8 cellular contexts compared by ENCODE assay signal in genomic region chr6:159168536-159169192, GRCh38. TPM values are rescaled to one million over a fixed set of nuclear protein-coding genes. Genes with fewer than 3 reads are reported as not detected.
DNase-seq lines count a peak whose midpoint lies in the region; ATAC-seq and TF ChIP-seq lines count a peak whose summit lies in the region.

No MANE protein-coding gene starts in this region.

- H3K36me3 ChIP-seq in sigmoid colon, result no peaks in the 10 kb centered on the region

- WGBS in right cardiac atrium, result 3% methylated on average over 43 of the region's 43 CpGs
- WGBS in sigmoid colon, 2 donors, result 5 to 8% methylated on average over 43 of the region's 43 CpGs

- no peak overlapping the region for H3K27ac ChIP-seq in right cardiac atrium (ENCODE audit: low read length)
- H3K27ac ChIP-seq in sigmoid colon, result peak overlapping the region in 3 of 4 donors; percentile 42 to 57 (median 56)

- H3K9me3 Mint-ChIP-seq in activated naive CD4-positive, alpha-beta T cell treated with anti-CD3 and anti-CD28 coated beads for 36 hours, result no peaks in the 10 kb centered on the region
- H3K9me3 Mint-ChIP-seq in activated CD8-positive, alpha-beta T cell treated with anti-CD3 and anti-CD28 coated beads for 36 hours, result no peaks in the 10 kb centered on the region

- no peaks in the 10 kb centered on the region for H3K9me3 ChIP-seq in right cardiac atrium (ENCODE audit: control insufficient read depth, low read length)
- H3K9me3 ChIP-seq in sigmoid colon, result no peaks in the 10 kb centered on the region

- peaks cover 71% of the 10 kb centered on the region for H3K27me3 Mint-ChIP-seq in activated naive CD4-positive, alpha-beta T cell treated with anti-CD3 and anti-CD28 coated beads for 36 hours (ENCODE audit: low read depth)
- peaks cover 74% of the 10 kb centered on the region for H3K27me3 Mint-ChIP-seq in activated CD8-positive, alpha-beta T cell treated with anti-CD3 and anti-CD28 coated beads for 36 hours

- TF ChIP-seq EP300 in sigmoid colon (IDR thresholded peaks at IDR 0.05), result no peak

- POLR2A ChIA-PET in activated CD8-positive, alpha-beta T cell treated with anti-CD3 and anti-CD28 coated beads for 36 hours (lab: Charles Lee), result no interaction called here

- H3K27me3 ChIP-seq in right cardiac atrium (ENCODE audit: control insufficient read depth, insufficient read depth) (no peaks in the 10 kb centered on the region), sigmoid colon (peaks cover 0 to 75% (median 31%) of the 10 kb centered on the region in 3 donors)

- TF ChIP-seq CTCF in activated CD8-positive, alpha-beta T cell treated with anti-CD3 and anti-CD28 coated beads for 36 hours (IDR thresholded peaks at IDR 0.05), result peak; percentile 36
- TF ChIP-seq CTCF in sigmoid colon (IDR thresholded peaks at IDR 0.05), result peak in 1 of 4 experiments; percentile 1

- H3K4me3 ChIP-seq in right cardiac atrium (ENCODE audit: low read length) (peak overlapping the region; percentile 36), sigmoid colon (peak overlapping the region; percentile 7 to 53 (median 42))

- intact Hi-C loops in activated naive CD4-positive, alpha-beta T cell treated with anti-CD3 and anti-CD28 coated beads for 36 hours (cut with micrococcal nuclease), result no loop called here
- intact Hi-C loops in activated CD8-positive, alpha-beta T cell treated with anti-CD3 and anti-CD28 coated beads for 36 hours (cut with micrococcal nuclease), result no loop called here
- intact Hi-C loops in right cardiac atrium (cut with DNase I) (no loop called here), sigmoid colon (cut with DNase I) (loop anchor here (2.0 kb wide), 1 partner anchor 482 kb away; no protein-coding TSS in a partner anchor)

- ATAC-seq in activated CD8-positive, alpha-beta T cell treated with anti-CD3 and anti-CD28 coated beads for 36 hours, result peak; percentile 11
- ATAC-seq in right cardiac atrium, result peak; percentile 74 to 77
- ATAC-seq in HG03469 (IDR thresholded peaks at IDR 0.05; ENCODE audit: unreplicated experiment), result no peak
- no peak for ATAC-seq in HG02610 (IDR thresholded peaks at IDR 0.05; ENCODE audit: unreplicated experiment)

- H3K4me1 ChIP-seq in right cardiac atrium (ENCODE audit: control insufficient read depth, insufficient read depth, low read length) (no peaks in the 10 kb centered on the region), sigmoid colon (peaks cover 0 to 25% (median 17%) of the 10 kb centered on the region in 4 donors)

- DNase-seq in activated naive CD4-positive, alpha-beta T cell treated with anti-CD3 and anti-CD28 coated beads for 36 hours, result peak; percentile 9
- no peak for DNase-seq in activated naive CD4-positive, alpha-beta T cell treated with Interleukin-2 at 50 U/mL for 16 hours
- no peak for DNase-seq in activated CD8-positive, alpha-beta T cell treated with anti-CD3 and anti-CD28 coated beads for 36 hours
- peak; percentile 54 to 80 (median 77) for DNase-seq in right cardiac atrium
- DNase-seq in sigmoid colon, result peak; percentile 85
- no peak for DNase-seq in globus pallidus (ENCODE audit: low spot score)

- H3K36me3 Mint-ChIP-seq in activated naive CD4-positive, alpha-beta T cell treated with anti-CD3 and anti-CD28 coated beads for 36 hours (ENCODE audit: low read depth), result no peaks in the 10 kb centered on the region
- H3K36me3 Mint-ChIP-seq in activated CD8-positive, alpha-beta T cell treated with anti-CD3 and anti-CD28 coated beads for 36 hours (ENCODE audit: low read depth), result no peaks in the 10 kb centered on the region

- CTCF ChIA-PET in activated naive CD4-positive, alpha-beta T cell treated with anti-CD3 and anti-CD28 coated beads for 36 hours (lab: Charles Lee), result interaction anchor here (0.5 to 1.1 kb wide), 5 partner anchors 10 to 625 kb away, joined by 3 to 5 read pairs (median 3); no protein-coding TSS in a partner anchor
- CTCF ChIA-PET in activated CD8-positive, alpha-beta T cell treated with anti-CD3 and anti-CD28 coated beads for 36 hours (lab: Charles Lee), result interaction anchor here (0.9 to 2.8 kb wide), 4 partner anchors 14 to 486 kb away, joined by 3 to 17 read pairs (median 4); no protein-coding TSS in a partner anchor

- peak overlapping the region; percentile 48 for H3K4me3 Mint-ChIP-seq in activated naive CD4-positive, alpha-beta T cell treated with anti-CD3 and anti-CD28 coated beads for 36 hours
- peak overlapping the region; percentile 50 for H3K4me3 Mint-ChIP-seq in activated CD8-positive, alpha-beta T cell treated with anti-CD3 and anti-CD28 coated beads for 36 hours

- no peak overlapping the region for H3K27ac Mint-ChIP-seq in activated naive CD4-positive, alpha-beta T cell treated with anti-CD3 and anti-CD28 coated beads for 36 hours
- H3K27ac Mint-ChIP-seq in activated CD8-positive, alpha-beta T cell treated with anti-CD3 and anti-CD28 coated beads for 36 hours, result no peak overlapping the region

- H3K4me1 Mint-ChIP-seq in activated naive CD4-positive, alpha-beta T cell treated with anti-CD3 and anti-CD28 coated beads for 36 hours (ENCODE audit: low read depth), result peaks cover 17% of the 10 kb centered on the region
- peaks cover 8% of the 10 kb centered on the region for H3K4me1 Mint-ChIP-seq in activated CD8-positive, alpha-beta T cell treated with anti-CD3 and anti-CD28 coated beads for 36 hours (ENCODE audit: low read depth)

- TF ChIP-seq POLR2A in sigmoid colon (IDR thresholded peaks at IDR 0.05), result no peak

RNA-seq across cellular contexts. Expression of gene FNDC1, which starts 0.5 kb away (rescaled TPM):
- total RNA-seq in activated naive CD4-positive, alpha-beta T cell treated with anti-CD3 and anti-CD28 coated beads for 36 hours, result not detected
- not detected for total RNA-seq in activated CD8-positive, alpha-beta T cell treated with anti-CD3 and anti-CD28 coated beads for 36 hours
- total RNA-seq in right cardiac atrium (1 to 10 TPM in 1 of 4 donors, under 1 TPM in 3; 0.23 to 1.3 (median 0.39) TPM), sigmoid colon (10 to 100 TPM in 3 of 4 donors, 1 to 10 TPM in 1; 4.3 to 19.8 (median 17.2) TPM)
- polyA plus RNA-seq in right cardiac atrium (0.07 TPM), sigmoid colon (under 1 TPM in 1 of 3 donors, not detected in 2; 0.89 TPM)

Comparison
In these comparisons a context has a peak if more than half of its experiments do, and no peak if none do; other contexts are left out.
1. DNase-seq: peak in activated naive CD4-positive, alpha-beta T cell treated with anti-CD3 and anti-CD28 coated beads for 36 hours (single experiment), right cardiac atrium (3 of 3) and sigmoid colon (single experiment); none in activated naive CD4-positive, alpha-beta T cell treated with Interleukin-2 at 50 U/mL for 16 hours (single experiment), activated CD8-positive, alpha-beta T cell treated with anti-CD3 and anti-CD28 coated beads for 36 hours (single experiment) and globus pallidus (single experiment).
2. ATAC-seq: peak in activated CD8-positive, alpha-beta T cell treated with anti-CD3 and anti-CD28 coated beads for 36 hours (single experiment) and right cardiac atrium (2 of 2); none in HG03469 (single experiment) and HG02610 (single experiment).